Comparison of ENCODE assay signal across 8 cellular contexts in the genomic region with DNA sequence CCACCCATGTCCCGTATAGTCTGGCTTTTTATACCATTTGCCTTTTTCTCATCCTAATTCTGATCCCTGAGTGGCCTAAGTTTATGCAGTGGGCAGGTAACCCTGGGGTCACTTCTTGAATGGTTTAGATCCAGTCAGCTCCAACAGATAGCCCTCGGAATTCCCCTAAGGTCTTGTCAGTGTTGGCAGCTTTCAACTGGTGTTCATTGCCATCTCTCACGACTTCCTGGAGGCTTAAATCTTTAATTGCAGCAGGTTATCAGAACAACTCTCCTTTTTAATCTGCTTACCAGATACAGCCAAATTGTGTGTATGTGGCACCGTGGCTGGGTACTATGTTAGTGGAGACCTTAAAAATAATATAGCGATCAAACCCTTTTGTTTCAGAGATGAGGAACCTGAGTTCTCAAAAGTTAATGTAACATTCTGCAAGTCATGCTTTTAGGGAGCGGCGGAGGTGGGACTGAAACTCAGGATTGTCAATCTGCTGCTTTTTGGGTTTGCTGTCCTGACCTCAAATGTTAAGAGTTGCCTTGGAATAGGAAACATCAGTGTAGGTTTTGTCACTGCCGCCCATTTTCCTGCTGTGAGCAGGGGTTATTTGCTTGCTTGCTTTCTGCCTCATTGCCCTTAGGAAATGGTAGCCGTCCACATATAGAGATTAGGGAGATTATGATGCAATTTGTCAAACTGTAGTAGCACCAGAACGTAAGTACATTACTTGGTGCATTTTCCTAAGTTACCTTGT. TPM values are rescaled to one million over a fixed set of nuclear protein-coding genes. Genes with fewer than 3 reads are reported as not detected.
DNase-seq lines count a peak whose midpoint lies in the region; ATAC-seq lines count a peak whose summit lies in the region.

No MANE protein-coding gene starts in this region.

- peak overlapping the region; percentile 98 to 99 for H3K9ac ChIP-seq in mucosa of rectum (ENCODE audit: low read depth in 1 of 2, low read length in 2 of 2)

- H3K4me1 ChIP-seq in mucosa of rectum (ENCODE audit: control insufficient read depth in 2 of 2, insufficient read depth in 2 of 2, low read length in 2 of 2), result peaks cover 13 to 18% of the 10 kb centered on the region in 2 donors

- H3K36me3 ChIP-seq in H7 (replicated peaks; ENCODE audit: control insufficient read depth, insufficient read depth, low read length), result peaks cover 6% of the 10 kb centered on the region
- H3K36me3 ChIP-seq in mucosa of rectum (ENCODE audit: control insufficient read depth in 2 of 2, insufficient read depth in 2 of 2, low read length in 2 of 2), result peaks cover 30 to 32% of the 10 kb centered on the region in 2 donors

- H3K9me3 ChIP-seq in mucosa of rectum (ENCODE audit: control insufficient read depth in 2 of 2, low read length in 2 of 2), result no peaks in the 10 kb centered on the region

- DNase-seq in NOMO-1 treated with DMSO at 0.1 percent for 48 hours (lab: John Stamatoyannopoulos, UW; ENCODE audit: unreplicated experiment) (peak; percentile 25), NOMO-1 (lab: John Stamatoyannopoulos, UW; ENCODE audit: unreplicated experiment in 2 of 2) (no peak), H7 (no peak), NCI-H69 (lab: John Stamatoyannopoulos, UW) (peak; percentile 53), cortex of kidney (lab: John Stamatoyannopoulos, UW) (no peak)
- peak; percentile 35 for DNase-seq in central memory CD4-positive, alpha-beta T cell

- H3K27ac ChIP-seq in mucosa of rectum (ENCODE audit: low read depth in 2 of 2, low read length in 2 of 2), result peak overlapping the region; percentile 97 to 98

- H3K4me3 ChIP-seq in H7 (ENCODE audit: insufficient read depth, low read depth, low read length) (peak overlapping the region; percentile 86), mucosa of rectum (ENCODE audit: low read length in 2 of 2) (peak overlapping the region; percentile 93 to 96)

- ATAC-seq in GM18517 (IDR thresholded peaks at IDR 0.05; ENCODE audit: unreplicated experiment), result no peak

- no peaks in the 10 kb centered on the region for H3K27me3 ChIP-seq in H7 (ENCODE audit: control insufficient read depth, insufficient read depth, low read length)
- H3K27me3 ChIP-seq in mucosa of rectum (ENCODE audit: control insufficient read depth in 2 of 2, insufficient read depth in 2 of 2, low read length in 2 of 2), result no peaks in the 10 kb centered on the region

RNA-seq across cellular contexts. Expression of gene DLD, which starts 0.8 kb away (rescaled TPM):
- 58.5 and 65.1 TPM in 2 replicates for total RNA-seq in H7 (2014; rRNA removed; shearing (Covaris generic))

Comparison
In these comparisons a context has a peak if more than half of its experiments do, and no peak if none do; other contexts are left out.
1. DNase-seq: peak in NOMO-1 treated with DMSO at 0.1 percent for 48 hours (single experiment), NCI-H69 (single experiment) and central memory CD4-positive, alpha-beta T cell (single experiment); none in NOMO-1 (0 of 2), H7 (single experiment) and cortex of kidney (single experiment).